Comparison of ENCODE assay signal across 33 cellular contexts in the genomic region with DNA sequence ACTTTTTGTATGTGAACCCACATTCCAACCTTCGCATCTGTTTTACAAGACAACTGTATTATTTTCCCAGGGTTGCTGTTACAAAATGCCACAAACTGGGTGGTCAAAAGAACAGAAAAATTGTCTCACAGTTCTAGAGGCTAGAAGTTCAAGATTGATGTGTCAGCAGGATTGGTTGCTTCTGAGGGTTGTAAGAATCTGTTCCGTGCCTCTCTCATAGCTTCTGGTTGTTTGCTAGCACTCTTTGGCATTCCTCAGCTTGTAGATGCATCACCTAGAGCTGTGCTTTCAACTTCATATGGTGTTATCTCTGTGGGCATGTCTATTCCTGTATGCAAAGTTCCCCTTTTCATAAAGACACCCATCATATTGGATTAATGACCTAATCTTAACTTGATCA.
"Had no signal": no experiment of that assay in that cellular context is flagged by ENCODE, and none has a peak within 500 bp of the region (broad histone marks: within the 10 kb centered on the region; RNA-seq: fewer than 3 reads in every experiment).

No MANE protein-coding gene starts in this region.

- H3K27ac Mint-ChIP-seq: activated CD4-positive, alpha-beta memory T cell treated with anti-CD3 and anti-CD28 coated beads for 36 hours; activated CD4-positive, alpha-beta T cell treated with anti-CD3 and anti-CD28 coated beads for 36 hours; activated CD4-positive, alpha-beta T cell treated with anti-CD3 and anti-CD28 coated beads, Interleukin-2, amount 10 ng/mL, durations not matched to agents 24 days and 14 days; activated CD8-positive, alpha-beta memory T cell treated with anti-CD3 and anti-CD28 coated beads, Interleukin-2, amount 10 ng/mL, durations not matched to agents 7 days and 5 days; activated CD8-positive, alpha-beta T cell treated with anti-CD3 and anti-CD28 coated beads, Interleukin-2, amount 10 ng/mL, durations not matched to agents 7 days and 5 days; activated naive CD4-positive, alpha-beta T cell treated with anti-CD3 and anti-CD28 coated beads, Interleukin-2, amount 10 ng/mL, durations not matched to agents 7 days and 5 days; activated naive CD4-positive, alpha-beta T cell treated with anti-CD3 and anti-CD28 coated beads, Interleukin-2, amount 50 U/mL, for 72 hours; activated naive CD8-positive, alpha-beta T cell treated with anti-CD3 and anti-CD28 coated beads, Interleukin-2, amount 10 ng/mL, durations not matched to agents 7 days and 5 days; activated T-helper 1 cell treated with anti-CD3 and anti-CD28 coated beads, Interleukin-12 subunit alpha, Interleukin-12 subunit beta, Interleukin-2, Interleukin-4 antibody, amounts not matched to agents 30 ng/mL and 10 ng/mL and 1 ng/mL, durations not matched to agents 14 hours and 24 hours and 36 hours; activated T-helper 2 cell treated with anti-CD3 and anti-CD28 coated beads, Interferon-gamma antibody, Interleukin-2, Interleukin-4, amounts not matched to agents 10 μg/mL and 5 μg/mL and 100 μg/mL, durations not matched to agents 14 hours and 24 hours and 36 hours; dendritic cell treated with granulocyte-macrophage colony-stimulating factor and Interleukin-4, amounts not matched to agents 40 ng/mL and 50 ng/mL, for 4 days; endodermal cell had no signal

- H3K4me3 Mint-ChIP-seq: activated CD4-positive, alpha-beta memory T cell treated with anti-CD3 and anti-CD28 coated beads for 36 hours; activated CD4-positive, alpha-beta T cell treated with anti-CD3 and anti-CD28 coated beads for 36 hours; activated CD4-positive, alpha-beta T cell treated with anti-CD3 and anti-CD28 coated beads, Interleukin-2, amount 10 ng/mL, durations not matched to agents 24 days and 14 days; activated CD8-positive, alpha-beta memory T cell treated with anti-CD3 and anti-CD28 coated beads, Interleukin-2, amount 10 ng/mL, durations not matched to agents 7 days and 5 days; activated CD8-positive, alpha-beta T cell treated with anti-CD3 and anti-CD28 coated beads, Interleukin-2, amount 10 ng/mL, durations not matched to agents 7 days and 5 days; activated naive CD4-positive, alpha-beta T cell treated with anti-CD3 and anti-CD28 coated beads, Interleukin-2, amount 10 ng/mL, durations not matched to agents 7 days and 5 days; activated naive CD8-positive, alpha-beta T cell treated with anti-CD3 and anti-CD28 coated beads, Interleukin-2, amount 10 ng/mL, durations not matched to agents 7 days and 5 days; activated T-helper 1 cell treated with anti-CD3 and anti-CD28 coated beads, Interleukin-12 subunit alpha, Interleukin-12 subunit beta, Interleukin-2, Interleukin-4 antibody, amounts not matched to agents 30 ng/mL and 10 ng/mL and 1 ng/mL, durations not matched to agents 14 hours and 24 hours and 36 hours; central memory CD8-positive, alpha-beta T cell; dendritic cell treated with granulocyte-macrophage colony-stimulating factor and Interleukin-4, amounts not matched to agents 40 ng/mL and 50 ng/mL, for 4 days; endodermal cell had no signal

- ATAC-seq: activated CD4-positive, alpha-beta T cell treated with anti-CD3 and anti-CD28 coated beads for 36 hours; activated CD8-positive, alpha-beta memory T cell treated with anti-CD3 and anti-CD28 coated beads, Interleukin-2, amount 10 ng/mL, durations not matched to agents 7 days and 5 days; activated CD8-positive, alpha-beta T cell treated with anti-CD3 and anti-CD28 coated beads, Interleukin-2, amount 10 ng/mL, durations not matched to agents 7 days and 5 days; activated naive CD4-positive, alpha-beta T cell treated with anti-CD3 and anti-CD28 coated beads, Interleukin-2, amount 50 U/mL, for 72 hours; esophagus mucosa had no signal

- H3K4me3 ChIP-seq: coronary artery, dorsolateral prefrontal cortex had no signal

- H3K9me3 Mint-ChIP-seq: activated CD4-positive, alpha-beta T cell treated with anti-CD3 and anti-CD28 coated beads, Interleukin-2, amount 10 ng/mL, durations not matched to agents 24 days and 14 days; activated T-helper 1 cell treated with anti-CD3 and anti-CD28 coated beads, Interleukin-12 subunit alpha, Interleukin-12 subunit beta, Interleukin-2, Interleukin-4 antibody, amounts not matched to agents 30 ng/mL and 10 ng/mL and 1 ng/mL, durations not matched to agents 14 hours and 24 hours and 36 hours; activated T-helper 2 cell treated with anti-CD3 and anti-CD28 coated beads, Interferon-gamma antibody, Interleukin-2, Interleukin-4, amounts not matched to agents 10 μg/mL and 5 μg/mL and 100 μg/mL, durations not matched to agents 14 hours and 24 hours and 36 hours; dendritic cell treated with granulocyte-macrophage colony-stimulating factor and Interleukin-4, amounts not matched to agents 40 ng/mL and 50 ng/mL, for 4 days; endodermal cell had no signal

- H3K27me3 Mint-ChIP-seq: activated CD4-positive, alpha-beta memory T cell treated with anti-CD3 and anti-CD28 coated beads for 36 hours; activated CD4-positive, alpha-beta T cell treated with anti-CD3 and anti-CD28 coated beads for 36 hours; activated CD4-positive, alpha-beta T cell treated with anti-CD3 and anti-CD28 coated beads, Interleukin-2, amount 10 ng/mL, durations not matched to agents 24 days and 14 days; activated CD8-positive, alpha-beta memory T cell treated with anti-CD3 and anti-CD28 coated beads, Interleukin-2, amount 10 ng/mL, durations not matched to agents 7 days and 5 days; activated naive CD4-positive, alpha-beta T cell treated with anti-CD3 and anti-CD28 coated beads, Interleukin-2, amount 10 ng/mL, durations not matched to agents 7 days and 5 days; activated naive CD8-positive, alpha-beta T cell treated with anti-CD3 and anti-CD28 coated beads, Interleukin-2, amount 10 ng/mL, durations not matched to agents 7 days and 5 days; central memory CD8-positive, alpha-beta T cell; dendritic cell treated with granulocyte-macrophage colony-stimulating factor and Interleukin-4, amounts not matched to agents 40 ng/mL and 50 ng/mL, for 4 days had no signal

- FAIRE-seq: astrocyte, bronchial epithelial cell, frontal cortex had no signal

- H3K36me3 ChIP-seq: brain microvascular endothelial cell had no signal

- H3K4me1 Mint-ChIP-seq: activated CD4-positive, alpha-beta T cell treated with anti-CD3 and anti-CD28 coated beads for 36 hours; activated CD4-positive, alpha-beta T cell treated with anti-CD3 and anti-CD28 coated beads, Interleukin-2, amount 10 ng/mL, durations not matched to agents 24 days and 14 days; activated CD8-positive, alpha-beta memory T cell treated with anti-CD3 and anti-CD28 coated beads, Interleukin-2, amount 10 ng/mL, durations not matched to agents 7 days and 5 days; activated naive CD4-positive, alpha-beta T cell treated with anti-CD3 and anti-CD28 coated beads, Interleukin-2, amount 10 ng/mL, durations not matched to agents 7 days and 5 days; activated naive CD8-positive, alpha-beta T cell treated with anti-CD3 and anti-CD28 coated beads, Interleukin-2, amount 10 ng/mL, durations not matched to agents 7 days and 5 days; central memory CD8-positive, alpha-beta T cell had no signal

- H3K27ac ChIP-seq: brain microvascular endothelial cell, coronary artery, dorsolateral prefrontal cortex had no signal

- H3K27me3 ChIP-seq: brain microvascular endothelial cell, dorsolateral prefrontal cortex had no signal

- DNase-seq: activated CD4-positive, alpha-beta memory T cell treated with anti-CD3 and anti-CD28 coated beads for 36 hours; activated CD4-positive, alpha-beta T cell treated with anti-CD3 and anti-CD28 coated beads for 36 hours; activated CD4-positive, alpha-beta T cell treated with anti-CD3 and anti-CD28 coated beads, Interleukin-2, amount 10 ng/mL, durations not matched to agents 24 days and 14 days; activated CD4-positive, CD25-positive, alpha-beta regulatory T cell; activated CD4-positive, CD25-positive, alpha-beta regulatory T cell treated with anti-CD3 and anti-CD28 coated beads, Interleukin-2, amount 50 U/mL, for 72 hours; activated CD8-positive, alpha-beta memory T cell treated with anti-CD3 and anti-CD28 coated beads, Interleukin-2, amount 10 ng/mL, durations not matched to agents 7 days and 5 days; activated CD8-positive, alpha-beta memory T cell treated with anti-CD3 and anti-CD28 coated beads, Interleukin-2, amount 50 U/mL, for 4 hours; activated CD8-positive, alpha-beta T cell treated with anti-CD3 and anti-CD28 coated beads, Interleukin-2, amount 10 ng/mL, durations not matched to agents 7 days and 5 days; activated gamma-delta T cell; activated naive CD4-positive, alpha-beta T cell; activated naive CD4-positive, alpha-beta T cell treated with anti-CD3 and anti-CD28 coated beads, Interleukin-2, amount 10 ng/mL, durations not matched to agents 7 days and 5 days; activated naive CD8-positive, alpha-beta T cell treated with anti-CD3 and anti-CD28 coated beads, Interleukin-2, amount 10 ng/mL, durations not matched to agents 7 days and 5 days; activated T-cell treated with anti-CD3 and anti-CD28 coated beads, Interleukin-2, amount 50 U/mL, for 1 hour; activated T-cell treated with anti-CD3 and anti-CD28 coated beads, Interleukin-2, amount 50 U/mL, for 48 hours; amniotic stem cell; anterior cingulate cortex; brain microvascular endothelial cell; dorsolateral prefrontal cortex; effector memory CD4-positive, alpha-beta T cell; endodermal cell; foreskin fibroblast; head of caudate nucleus; T-helper 2 cell had no signal

- H3K36me3 Mint-ChIP-seq: activated CD4-positive, alpha-beta memory T cell treated with anti-CD3 and anti-CD28 coated beads for 36 hours; activated CD8-positive, alpha-beta memory T cell treated with anti-CD3 and anti-CD28 coated beads, Interleukin-2, amount 10 ng/mL, durations not matched to agents 7 days and 5 days; activated naive CD4-positive, alpha-beta T cell treated with anti-CD3 and anti-CD28 coated beads, Interleukin-2, amount 10 ng/mL, durations not matched to agents 7 days and 5 days; activated naive CD4-positive, alpha-beta T cell treated with anti-CD3 and anti-CD28 coated beads, Interleukin-2, amount 50 U/mL, for 72 hours; activated naive CD8-positive, alpha-beta T cell treated with anti-CD3 and anti-CD28 coated beads, Interleukin-2, amount 10 ng/mL, durations not matched to agents 7 days and 5 days had no signal
